In genomic region chr17:2040942-2041560, GRCh38 we compare ENCODE assay signal across 8 cellular contexts. TPM values are rescaled to one million over a fixed set of nuclear protein-coding genes. Genes with fewer than 3 reads are reported as not detected.
DNase-seq lines count a peak whose midpoint lies in the region; FAIRE-seq and TF ChIP-seq lines count a peak whose summit lies in the region.

No MANE protein-coding gene starts in this region.

- no peak for TF ChIP-seq CTCF in kidney (IDR thresholded peaks at IDR 0.05; ENCODE audit: borderline replicate concordance, extremely low read depth, insufficient read depth)
- no peak for TF ChIP-seq CTCF in testis (IDR thresholded peaks at IDR 0.05)

- H3K27me3 ChIP-seq in testis: no peaks in the 10 kb centered on the region

- H3K27ac ChIP-seq in kidney (ENCODE audit: low read depth in 2 of 2, low read length in 2 of 2) (peak overlapping the region; percentile 70 to 82), testis (peak overlapping the region; percentile 78 to 92)

- 36 to 51% methylated on average over 8 to 16 of the region's 16 CpGs for WGBS in testis, 2 donors

- DNase-seq in NCI-H748 treated with DMSO at 0.1 percent for 48 hours (lab: John Stamatoyannopoulos, UW): peak; percentile 42
- DNase-seq in NCI-H748 (lab: John Stamatoyannopoulos, UW; ENCODE audit: unreplicated experiment): no peak
- no peak for DNase-seq in activated T-helper 2 cell treated with anti-CD3 and anti-CD28 coated beads, Interferon-gamma antibody, Interleukin-2, Interleukin-4, amounts not matched to agents 10 μg/mL and 5 μg/mL and 100 μg/mL, durations not matched to agents 14 hours and 24 hours and 36 hours (ENCODE audit: low spot score)
- DNase-seq in kidney: no peak
- DNase-seq in testis: no peak
- DNase-seq in COR-L47 (lab: John Stamatoyannopoulos, UW): no peak
- no peak for DNase-seq in globus pallidus (ENCODE audit: low spot score)
- no peak for DNase-seq in activated effector memory CD4-positive, alpha-beta T cell treated with anti-CD3 and anti-CD28 coated beads, Interleukin-2, amount 50 U/mL, for 16 hours

- TF ChIP-seq POLR2A in testis (IDR thresholded peaks at IDR 0.05): no peak

- H3K4me3 ChIP-seq in kidney (ENCODE audit: low read length in 2 of 2) (peak overlapping the region; percentile 64 to 96), testis (peak overlapping the region; percentile 69 to 78)

- H3K4me1 ChIP-seq in kidney (ENCODE audit: control insufficient read depth in 1 of 2, insufficient read depth in 1 of 2, low read depth in 1 of 2, low read length in 2 of 2): peaks cover 15 to 17% of the 10 kb centered on the region in 2 donors
- peaks cover 14% of the 10 kb centered on the region for H3K4me1 ChIP-seq in testis

- peaks cover 8 to 30% of the 10 kb centered on the region in 2 donors for H3K36me3 ChIP-seq in kidney (ENCODE audit: control insufficient read depth in 1 of 2, insufficient read depth in 2 of 2, low read length in 2 of 2)
- H3K36me3 ChIP-seq in testis (ENCODE audit: low read depth, missing control alignments): no peaks in the 10 kb centered on the region

- peaks cover 57% of the 10 kb centered on the region for H3K36me3 Mint-ChIP-seq in activated T-helper 2 cell treated with anti-CD3 and anti-CD28 coated beads, Interferon-gamma antibody, Interleukin-2, Interleukin-4, amounts not matched to agents 10 μg/mL and 5 μg/mL and 100 μg/mL, durations not matched to agents 14 hours and 24 hours and 36 hours (ENCODE audit: low read depth)

- H3K9me3 ChIP-seq in kidney (ENCODE audit: control insufficient read depth in 1 of 2, low read length in 2 of 2) (no peaks in the 10 kb centered on the region), testis (no peaks in the 10 kb centered on the region)

- no peak for FAIRE-seq in kidney (lab: Jason Lieb, UNC)

- no peaks in the 10 kb centered on the region for H3K9me3 Mint-ChIP-seq in activated T-helper 2 cell treated with anti-CD3 and anti-CD28 coated beads, Interferon-gamma antibody, Interleukin-2, Interleukin-4, amounts not matched to agents 10 μg/mL and 5 μg/mL and 100 μg/mL, durations not matched to agents 14 hours and 24 hours and 36 hours

- H3K27me3 Mint-ChIP-seq in activated T-helper 2 cell treated with anti-CD3 and anti-CD28 coated beads, Interferon-gamma antibody, Interleukin-2, Interleukin-4, amounts not matched to agents 10 μg/mL and 5 μg/mL and 100 μg/mL, durations not matched to agents 14 hours and 24 hours and 36 hours (ENCODE audit: low read depth): no peaks in the 10 kb centered on the region

- H3K9ac ChIP-seq in kidney (ENCODE audit: low read length in 2 of 2): peak overlapping the region; percentile 55 to 97

- H3K4me3 Mint-ChIP-seq in activated T-helper 2 cell treated with anti-CD3 and anti-CD28 coated beads, Interferon-gamma antibody, Interleukin-2, Interleukin-4, amounts not matched to agents 10 μg/mL and 5 μg/mL and 100 μg/mL, durations not matched to agents 14 hours and 24 hours and 36 hours (ENCODE audit: low read depth): peak overlapping the region; percentile 89

- no peak overlapping the region for H3K27ac Mint-ChIP-seq in activated T-helper 2 cell treated with anti-CD3 and anti-CD28 coated beads, Interferon-gamma antibody, Interleukin-2, Interleukin-4, amounts not matched to agents 10 μg/mL and 5 μg/mL and 100 μg/mL, durations not matched to agents 14 hours and 24 hours and 36 hours

- intact Hi-C loops in activated T-helper 2 cell treated with anti-CD3 and anti-CD28 coated beads, Interferon-gamma antibody, Interleukin-2, Interleukin-4, amounts not matched to agents 10 μg/mL and 5 μg/mL and 100 μg/mL, durations not matched to agents 14 hours and 24 hours and 36 hours (cut with micrococcal nuclease): loop anchor here (1.0 to 10.0 kb wide), 3 partner anchors 11 to 396 kb away; partner anchors contain the start of genes DPH1, RILP and SCARF1
- intact Hi-C loops in kidney (cut with DNase I): loop anchor here (5.0 kb wide), 1 partner anchor 134 kb away; no protein-coding TSS in a partner anchor
- intact Hi-C loops in testis (cut with DNase I; ENCODE audit: low total_unique reads): no loop called here

- H3K4me1 Mint-ChIP-seq in activated T-helper 2 cell treated with anti-CD3 and anti-CD28 coated beads, Interferon-gamma antibody, Interleukin-2, Interleukin-4, amounts not matched to agents 10 μg/mL and 5 μg/mL and 100 μg/mL, durations not matched to agents 14 hours and 24 hours and 36 hours (ENCODE audit: low read depth): peaks cover 21% of the 10 kb centered on the region

RNA-seq across cellular contexts. Expression of gene OVCA2, which starts 0.8 kb away (rescaled TPM):
- 29.9 and 35.8 TPM in 2 replicates for total RNA-seq in activated T-helper 2 cell treated with anti-CD3 and anti-CD28 coated beads, Interferon-gamma antibody, Interleukin-2, Interleukin-4, amounts not matched to agents 10 μg/mL and 5 μg/mL and 100 μg/mL, durations not matched to agents 14 hours and 24 hours and 36 hours
- 22.9 TPM for total RNA-seq in kidney
- 63.6 TPM for polyA plus RNA-seq in kidney (ENCODE audit: insufficient read depth, low read depth, low replicate concordance)
- total RNA-seq in testis: 10 to 100 TPM; 46.3 to 55.1 TPM
- 46.3 TPM for polyA plus RNA-seq in testis (ENCODE audit: insufficient read depth, low read depth, low replicate concordance)

RNA-seq across cellular contexts. Expression of gene DPH1, which starts 11.1 kb away (rescaled TPM):
- 43.4 and 47.5 TPM in 2 replicates for total RNA-seq in activated T-helper 2 cell treated with anti-CD3 and anti-CD28 coated beads, Interferon-gamma antibody, Interleukin-2, Interleukin-4, amounts not matched to agents 10 μg/mL and 5 μg/mL and 100 μg/mL, durations not matched to agents 14 hours and 24 hours and 36 hours
- 49.4 TPM for total RNA-seq in kidney
- 23.3 TPM for polyA plus RNA-seq in kidney (ENCODE audit: insufficient read depth, low read depth, low replicate concordance)
- total RNA-seq in testis: 10 to 100 TPM; 91.9 to 93.3 TPM
- polyA plus RNA-seq in testis (ENCODE audit: insufficient read depth, low read depth, low replicate concordance): 32.6 TPM

RNA-seq across cellular contexts. Expression of gene HIC1, which starts 13.9 kb away (rescaled TPM):
- 42.6 and 43.5 TPM in 2 replicates for total RNA-seq in activated T-helper 2 cell treated with anti-CD3 and anti-CD28 coated beads, Interferon-gamma antibody, Interleukin-2, Interleukin-4, amounts not matched to agents 10 μg/mL and 5 μg/mL and 100 μg/mL, durations not matched to agents 14 hours and 24 hours and 36 hours
- 13.0 TPM for total RNA-seq in kidney
- polyA plus RNA-seq in kidney (ENCODE audit: insufficient read depth, low read depth, low replicate concordance): 2.7 TPM
- 10 to 100 TPM; 36.1 to 38.4 TPM for total RNA-seq in testis
- polyA plus RNA-seq in testis (ENCODE audit: insufficient read depth, low read depth, low replicate concordance): 8.7 TPM

RNA-seq across cellular contexts. Expression of gene RTN4RL1, which starts 15.9 kb away (rescaled TPM):
- 0.25 and 0.51 TPM in 2 replicates for total RNA-seq in activated T-helper 2 cell treated with anti-CD3 and anti-CD28 coated beads, Interferon-gamma antibody, Interleukin-2, Interleukin-4, amounts not matched to agents 10 μg/mL and 5 μg/mL and 100 μg/mL, durations not matched to agents 14 hours and 24 hours and 36 hours
- total RNA-seq in kidney (10.7 TPM), testis (1 to 10 TPM; 1.7 to 1.8 TPM)
- polyA plus RNA-seq in kidney (ENCODE audit: insufficient read depth, low read depth, low replicate concordance) (2.0 TPM), testis (ENCODE audit: insufficient read depth, low read depth, low replicate concordance) (1.8 TPM)
